20 cellular contexts compared by ENCODE assay signal in the genomic region with DNA sequence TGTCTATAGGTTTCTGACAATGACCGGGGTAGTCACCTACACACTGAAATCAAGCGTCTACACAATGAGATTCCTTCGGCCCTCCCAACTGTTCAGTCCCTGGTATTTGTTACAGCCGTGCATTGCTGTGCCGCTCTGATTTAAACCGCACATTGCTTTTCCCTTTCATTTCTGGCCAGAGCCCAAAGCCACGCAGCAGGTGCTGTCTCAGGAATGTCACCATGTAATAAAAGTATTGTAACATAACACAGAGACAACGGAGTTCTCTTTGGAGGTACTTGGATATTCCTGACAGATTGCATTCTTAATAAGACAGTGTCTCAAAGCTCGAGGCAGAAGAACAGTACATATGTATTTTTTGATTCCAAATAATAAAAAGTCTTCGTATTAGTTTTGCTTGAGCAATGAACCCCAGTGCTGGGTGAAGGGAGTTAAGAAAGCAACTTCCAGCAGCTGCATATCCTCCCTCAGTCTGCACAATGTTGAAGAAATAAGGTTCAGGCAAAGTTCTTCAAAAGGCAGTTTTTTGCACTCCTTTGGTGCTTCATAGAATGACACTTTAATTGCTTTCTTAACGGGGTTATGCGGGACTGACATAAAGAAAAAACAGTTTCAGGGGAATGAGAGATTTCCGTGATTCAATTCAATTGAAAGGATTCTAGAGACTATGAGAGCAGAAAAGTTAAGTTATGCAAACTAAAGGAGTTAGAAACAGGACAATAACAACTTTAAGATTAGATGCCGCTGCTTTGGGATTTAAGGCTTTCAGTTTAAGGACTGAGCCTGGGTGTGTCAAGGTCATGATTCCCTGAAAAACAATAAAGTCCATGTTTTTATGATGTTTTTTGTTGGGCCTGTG.
DNase-seq lines count a peak whose midpoint lies in the region; ATAC-seq and TF ChIP-seq lines count a peak whose summit lies in the region.
"Had no signal": no experiment of that assay in that cellular context is flagged by ENCODE, and none has a peak within 500 bp of the region (broad histone marks: within the 10 kb centered on the region; RNA-seq: fewer than 3 reads in every experiment).

No MANE protein-coding gene starts in this region.

- H3K9me3 ChIP-seq in body of pancreas (no peaks in the 10 kb centered on the region), stomach smooth muscle (ENCODE audit: control insufficient read depth in 2 of 2, low read length in 2 of 2) (no peaks in the 10 kb centered on the region)
- H3K9me3 ChIP-seq: gastrocnemius medialis, spleen had no signal

- H3K27me3 ChIP-seq in body of pancreas (no peaks in the 10 kb centered on the region), stomach smooth muscle (ENCODE audit: control insufficient read depth in 1 of 2, insufficient read depth in 2 of 2, low read length in 2 of 2) (no peaks in the 10 kb centered on the region)
- H3K27me3 ChIP-seq: gastrocnemius medialis, spleen had no signal

- no peaks in the 10 kb centered on the region for H3K36me3 ChIP-seq in body of pancreas (replicated peaks in 1 of 2; ENCODE audit: insufficient read depth in 1 of 2, low read depth in 2 of 2)
- no peaks in the 10 kb centered on the region for H3K36me3 ChIP-seq in stomach smooth muscle (ENCODE audit: control insufficient read depth in 2 of 2, insufficient read depth in 2 of 2, low read length in 2 of 2)
- H3K36me3 ChIP-seq: gastrocnemius medialis, spleen had no signal

- H3K9ac ChIP-seq in stomach smooth muscle (ENCODE audit: low read length in 2 of 2): no peak overlapping the region

- 20 to 23% methylated on average over 14 of the region's 14 CpGs for WGBS in body of pancreas, 2 donors

- H3K27ac ChIP-seq in body of pancreas (peak overlapping the region in 2 of 4 donors; percentile 4 to 9), stomach smooth muscle (ENCODE audit: low read length) (no peak overlapping the region)
- H3K27ac ChIP-seq: 22Rv1, gastrocnemius medialis, RWPE1, spleen had no signal

- ATAC-seq in body of pancreas (peak; percentile 66), HG03045 (IDR thresholded peaks at IDR 0.05; ENCODE audit: unreplicated experiment) (no peak)
- ATAC-seq: naive thymus-derived CD8-positive, alpha-beta T cell had no signal

- intact Hi-C loops in body of pancreas (cut with DNase I): no loop called here

- H3K4me1 ChIP-seq in body of pancreas (peaks cover 9% of the 10 kb centered on the region), stomach smooth muscle (ENCODE audit: control insufficient read depth, insufficient read depth, low read length) (no peaks in the 10 kb centered on the region)

- TF ChIP-seq POLR2A in body of pancreas (IDR thresholded peaks at IDR 0.05): no peak
- no peak for TF ChIP-seq POLR2A in erythroblast (IDR thresholded peaks at IDR 0.05; ENCODE audit: low read length)

- DNase-seq in DMS79 treated with DMSO at 0.1 percent for 48 hours (lab: John Stamatoyannopoulos, UW) (peak; percentile 45), DMS79 (lab: John Stamatoyannopoulos, UW) (no peak), body of pancreas (peak; percentile 40 to 70 (median 48)), lung microvascular endothelial cell (ENCODE audit: low read depth in 2 of 2) (peak; percentile 7 to 53), erythroblast (lab: John Stamatoyannopoulos, UW) (no peak)
- no peak for DNase-seq in stimulated activated CD4-positive, alpha-beta T cell treated with anti-CD3 and anti-CD28 coated beads, Interleukin-4, amount 100 ng/mL, for 24 hours
- DNase-seq: activated CD4-positive, alpha-beta T cell treated with anti-CD3 and anti-CD28 coated beads, Interleukin-2, amount 10 ng/mL, durations not matched to agents 7 days and 5 days; CD8-positive, alpha-beta memory T cell; effector CD8-positive, alpha-beta T cell; gastrocnemius medialis; GDM1; islet precursor cell; naive thymus-derived CD8-positive, alpha-beta T cell; NCI-H1092 treated with DMSO at 0.1 percent for 48 hours; spleen; substantia nigra had no signal

- H3K4me3 ChIP-seq in body of pancreas: no peak overlapping the region
- peak overlapping the region; percentile 50 to 69 for H3K4me3 ChIP-seq in stomach smooth muscle (ENCODE audit: low read length in 2 of 2)
- H3K4me3 ChIP-seq: spleen had no signal

- TF ChIP-seq CTCF in body of pancreas (IDR thresholded peaks at IDR 0.05): no peak

Comparison
In these comparisons a context has a peak if more than half of its experiments do, and no peak if none do; other contexts are left out.
1. DNase-seq: peak in DMS79 treated with DMSO at 0.1 percent for 48 hours (single experiment), body of pancreas (4 of 4) and lung microvascular endothelial cell (2 of 2); none in DMS79 (single experiment), erythroblast (0 of 2) and stimulated activated CD4-positive, alpha-beta T cell treated with anti-CD3 and anti-CD28 coated beads, Interleukin-4, amount 100 ng/mL, for 24 hours (single experiment).
2. H3K4me3 ChIP-seq: peak in stomach smooth muscle (2 of 2); none in body of pancreas (0 of 2).